In the genomic region with DNA sequence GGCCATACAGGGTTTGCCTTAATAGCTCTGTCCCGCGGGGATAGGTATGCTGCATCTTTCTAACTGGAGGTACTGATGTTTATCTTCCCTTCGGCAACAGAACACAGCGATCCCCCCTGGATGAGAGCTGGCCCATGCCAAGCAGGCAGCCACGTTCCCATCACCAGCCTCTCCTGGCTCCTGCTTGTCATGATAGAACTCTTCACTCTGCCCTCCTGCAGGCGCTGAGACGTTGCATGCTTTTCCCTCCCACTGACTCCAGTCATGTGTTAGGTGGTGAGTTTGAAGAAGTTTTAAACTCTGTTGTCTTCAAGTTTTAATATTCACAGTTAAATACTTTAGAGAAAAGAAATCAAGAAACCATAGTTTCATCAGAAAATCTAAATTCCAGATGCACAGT, we compare ENCODE assay signal across 18 cellular contexts.
"Had no signal": no experiment of that assay in that cellular context is flagged by ENCODE, and none has a peak within 500 bp of the region (broad histone marks: within the 10 kb centered on the region; RNA-seq: fewer than 3 reads in every experiment).

No MANE protein-coding gene starts in this region.

- H3K27ac ChIP-seq: adrenal gland, Peyer's patch, RWPE1 had no signal

- H3K9me3 ChIP-seq: adrenal gland, MG63, Peyer's patch had no signal

- H3K27me3 Mint-ChIP-seq: activated B cell treated with CpG ODN at 0.5 μM for 24 hours; activated CD4-positive, alpha-beta memory T cell treated with anti-CD3 and anti-CD28 coated beads for 36 hours; activated naive CD8-positive, alpha-beta T cell treated with anti-CD3 and anti-CD28 coated beads, Interleukin-2, amount 10 ng/mL, durations not matched to agents 7 days and 5 days had no signal

- H3K36me3 Mint-ChIP-seq: activated CD4-positive, alpha-beta memory T cell treated with anti-CD3 and anti-CD28 coated beads for 36 hours had no signal

- ATAC-seq: activated T-cell treated with anti-CD3 and anti-CD28 coated beads, Interleukin-2, amount 50 U/mL, for 4 hours had no signal

- H3K4me1 Mint-ChIP-seq: activated B cell treated with CpG ODN at 0.5 μM for 24 hours; activated naive CD8-positive, alpha-beta T cell treated with anti-CD3 and anti-CD28 coated beads, Interleukin-2, amount 10 ng/mL, durations not matched to agents 7 days and 5 days had no signal

- H3K9me3 Mint-ChIP-seq: activated B cell treated with CpG ODN at 0.5 μM for 24 hours; activated CD4-positive, alpha-beta memory T cell treated with anti-CD3 and anti-CD28 coated beads for 36 hours; activated CD4-positive, alpha-beta T cell treated with anti-CD3 and anti-CD28 coated beads, Interleukin-2, amount 10 ng/mL, durations not matched to agents 24 days and 14 days; activated naive CD8-positive, alpha-beta T cell treated with anti-CD3 and anti-CD28 coated beads, Interleukin-2, amount 10 ng/mL, durations not matched to agents 7 days and 5 days; activated T-cell treated with anti-CD3 and anti-CD28 coated beads, Interleukin-2, amount 50 U/mL, for 4 hours; T-helper 1 cell treated with Interleukin-12 subunit alpha and Interleukin-12 subunit beta and Interleukin-4 antibody, amounts not matched to agents 30 μg/mL and 1 μg/mL, for 36 hours had no signal

- H3K4me3 ChIP-seq: adrenal gland, MG63, Peyer's patch had no signal

- H3K36me3 ChIP-seq: adrenal gland, MG63, Peyer's patch had no signal

- H3K27ac Mint-ChIP-seq: activated B cell treated with CpG ODN at 0.5 μM for 24 hours; activated CD4-positive, alpha-beta memory T cell treated with anti-CD3 and anti-CD28 coated beads for 36 hours; activated CD4-positive, alpha-beta T cell treated with anti-CD3 and anti-CD28 coated beads, Interleukin-2, amount 10 ng/mL, durations not matched to agents 24 days and 14 days; activated naive CD8-positive, alpha-beta T cell treated with anti-CD3 and anti-CD28 coated beads, Interleukin-2, amount 10 ng/mL, durations not matched to agents 7 days and 5 days; T-helper 1 cell treated with Interleukin-12 subunit alpha and Interleukin-12 subunit beta and Interleukin-4 antibody, amounts not matched to agents 30 μg/mL and 1 μg/mL, for 36 hours had no signal

- DNase-seq: activated B cell treated with CpG ODN at 0.5 μM for 24 hours; activated CD4-positive, alpha-beta memory T cell treated with anti-CD3 and anti-CD28 coated beads for 36 hours; activated CD4-positive, alpha-beta T cell treated with anti-CD3 and anti-CD28 coated beads for 1 hour; activated CD4-positive, alpha-beta T cell treated with anti-CD3 and anti-CD28 coated beads, Interleukin-2, amount 10 ng/mL, durations not matched to agents 24 days and 14 days; activated CD8-positive, alpha-beta memory T cell treated with anti-CD3 and anti-CD28 coated beads for 24 hours; activated effector memory CD4-positive, alpha-beta T cell treated with anti-CD3 and anti-CD28 coated beads, Interleukin-2, amount 50 U/mL, for 16 hours; activated naive CD4-positive, alpha-beta T cell treated with Interleukin-2 at 50 U/mL for 16 hours; activated naive CD8-positive, alpha-beta T cell treated with anti-CD3 and anti-CD28 coated beads, Interleukin-2, amount 10 ng/mL, durations not matched to agents 7 days and 5 days; activated T-cell treated with anti-CD3 and anti-CD28 coated beads, Interleukin-2, amount 50 U/mL, for 4 hours; MG63; NCI-H1105; NCI-H1436; Peyer's patch; SHP77 treated with DMSO at 0.1 percent for 48 hours; T-helper 9 cell had no signal

- H3K27me3 ChIP-seq: adrenal gland, MG63, Peyer's patch had no signal

- H3K4me3 Mint-ChIP-seq: activated B cell treated with CpG ODN at 0.5 μM for 24 hours; activated CD4-positive, alpha-beta memory T cell treated with anti-CD3 and anti-CD28 coated beads for 36 hours; activated CD4-positive, alpha-beta T cell treated with anti-CD3 and anti-CD28 coated beads, Interleukin-2, amount 10 ng/mL, durations not matched to agents 24 days and 14 days; activated naive CD8-positive, alpha-beta T cell treated with anti-CD3 and anti-CD28 coated beads, Interleukin-2, amount 10 ng/mL, durations not matched to agents 7 days and 5 days; activated T-cell treated with anti-CD3 and anti-CD28 coated beads, Interleukin-2, amount 50 U/mL, for 4 hours; T-helper 1 cell treated with Interleukin-12 subunit alpha and Interleukin-12 subunit beta and Interleukin-4 antibody, amounts not matched to agents 30 μg/mL and 1 μg/mL, for 36 hours had no signal
